Comparison of ENCODE assay signal across 10 cellular contexts in genomic region chr18:13585379-13586153, GRCh38.
DNase-seq lines count a peak whose midpoint lies in the region; ATAC-seq lines count a peak whose summit lies in the region.
"Had no signal": no experiment of that assay in that cellular context is flagged by ENCODE, and none has a peak within 500 bp of the region (broad histone marks: within the 10 kb centered on the region; RNA-seq: fewer than 3 reads in every experiment).

No MANE protein-coding gene starts in this region.

- H3K36me3 Mint-ChIP-seq in stimulated activated naive CD8-positive, alpha-beta T cell treated with anti-CD3 and anti-CD28 coated beads, Interleukin-15, Interleukin-2, amounts not matched to agents 100 ng/mL and 50 ng/mL, for 24 hours (ENCODE audit: low read depth), result peaks cover 15% of the 10 kb centered on the region
- peaks cover 27% of the 10 kb centered on the region for H3K36me3 Mint-ChIP-seq in activated T-helper 17 cell treated with anti-CD3 and anti-CD28 coated beads, Interleukin-2, amount 50 U/mL, for 72 hours (ENCODE audit: low read depth)

- peak overlapping the region; percentile 72 for H3K27ac Mint-ChIP-seq in stimulated activated naive CD8-positive, alpha-beta T cell treated with anti-CD3 and anti-CD28 coated beads, Interleukin-15, Interleukin-2, amounts not matched to agents 100 ng/mL and 50 ng/mL, for 24 hours
- H3K27ac Mint-ChIP-seq in stimulated activated naive CD8-positive, alpha-beta T cell treated with anti-CD3 and anti-CD28 coated beads, Interleukin-15, amount 100 ng/mL, for 72 hours, result no peak overlapping the region
- peak overlapping the region; percentile 86 for H3K27ac Mint-ChIP-seq in activated T-helper 17 cell treated with anti-CD3 and anti-CD28 coated beads, Interleukin-2, amount 50 U/mL, for 72 hours

- DNase-seq in stimulated activated naive CD8-positive, alpha-beta T cell treated with anti-CD3 and anti-CD28 coated beads, Interleukin-15, amount 100 ng/mL, for 72 hours, result no peak
- no peak for DNase-seq in cerebellar cortex (ENCODE audit: low spot score)
- DNase-seq in SHP77 (lab: John Stamatoyannopoulos, UW), result no peak
- DNase-seq in activated CD4-positive, alpha-beta T cell treated with anti-CD3 and anti-CD28 coated beads, Interleukin-2, amount 50 U/mL, for 1 hour, result no peak
- DNase-seq: activated CD4-positive, CD25-positive, alpha-beta regulatory T cell treated with anti-CD3 and anti-CD28 coated beads, Interleukin-2, amount 50 U/mL, for 72 hours had no signal

- peak overlapping the region; percentile 43 for H3K4me3 Mint-ChIP-seq in stimulated activated naive CD8-positive, alpha-beta T cell treated with anti-CD3 and anti-CD28 coated beads, Interleukin-15, Interleukin-2, amounts not matched to agents 100 ng/mL and 50 ng/mL, for 24 hours
- H3K4me3 Mint-ChIP-seq in stimulated activated naive CD8-positive, alpha-beta T cell treated with anti-CD3 and anti-CD28 coated beads, Interleukin-15, amount 100 ng/mL, for 72 hours, result no peak overlapping the region
- peak overlapping the region; percentile 71 for H3K4me3 Mint-ChIP-seq in activated T-helper 17 cell treated with anti-CD3 and anti-CD28 coated beads, Interleukin-2, amount 50 U/mL, for 72 hours

- H3K9me3 Mint-ChIP-seq in stimulated activated naive CD8-positive, alpha-beta T cell treated with anti-CD3 and anti-CD28 coated beads, Interleukin-15, Interleukin-2, amounts not matched to agents 100 ng/mL and 50 ng/mL, for 24 hours, result no peaks in the 10 kb centered on the region
- no peaks in the 10 kb centered on the region for H3K9me3 Mint-ChIP-seq in stimulated activated naive CD8-positive, alpha-beta T cell treated with anti-CD3 and anti-CD28 coated beads, Interleukin-15, amount 100 ng/mL, for 72 hours
- no peaks in the 10 kb centered on the region for H3K9me3 Mint-ChIP-seq in activated T-helper 17 cell treated with anti-CD3 and anti-CD28 coated beads, Interleukin-2, amount 50 U/mL, for 72 hours

- ATAC-seq in stimulated activated naive CD8-positive, alpha-beta T cell treated with anti-CD3 and anti-CD28 coated beads, Interleukin-15, amount 100 ng/mL, for 72 hours, result no peak
- ATAC-seq in HG03432 (IDR thresholded peaks at IDR 0.05; ENCODE audit: unreplicated experiment), result peak; percentile 51
- no peak for ATAC-seq in activated T-helper 17 cell treated with anti-CD3 and anti-CD28 coated beads, Interleukin-2, amount 50 U/mL, for 72 hours (replicated peaks)
- no peak for ATAC-seq in GM21737 (IDR thresholded peaks at IDR 0.05; ENCODE audit: unreplicated experiment)
- ATAC-seq: gastroesophageal sphincter had no signal

- H3K4me1 Mint-ChIP-seq in stimulated activated naive CD8-positive, alpha-beta T cell treated with anti-CD3 and anti-CD28 coated beads, Interleukin-15, Interleukin-2, amounts not matched to agents 100 ng/mL and 50 ng/mL, for 24 hours (ENCODE audit: low read depth), result peaks cover 68% of the 10 kb centered on the region
- peaks cover 75% of the 10 kb centered on the region for H3K4me1 Mint-ChIP-seq in stimulated activated naive CD8-positive, alpha-beta T cell treated with anti-CD3 and anti-CD28 coated beads, Interleukin-15, amount 100 ng/mL, for 72 hours
- H3K4me1 Mint-ChIP-seq in activated T-helper 17 cell treated with anti-CD3 and anti-CD28 coated beads, Interleukin-2, amount 50 U/mL, for 72 hours, result peaks cover 43% of the 10 kb centered on the region

- H3K27me3 Mint-ChIP-seq in stimulated activated naive CD8-positive, alpha-beta T cell treated with anti-CD3 and anti-CD28 coated beads, Interleukin-15, Interleukin-2, amounts not matched to agents 100 ng/mL and 50 ng/mL, for 24 hours, result no peaks in the 10 kb centered on the region
- H3K27me3 Mint-ChIP-seq in stimulated activated naive CD8-positive, alpha-beta T cell treated with anti-CD3 and anti-CD28 coated beads, Interleukin-15, amount 100 ng/mL, for 72 hours, result no peaks in the 10 kb centered on the region
- H3K27me3 Mint-ChIP-seq in activated T-helper 17 cell treated with anti-CD3 and anti-CD28 coated beads, Interleukin-2, amount 50 U/mL, for 72 hours, result no peaks in the 10 kb centered on the region

Comparison
In these comparisons a context has a peak if more than half of its experiments do, and no peak if none do; other contexts are left out.
1. H3K27ac Mint-ChIP-seq: peak in stimulated activated naive CD8-positive, alpha-beta T cell treated with anti-CD3 and anti-CD28 coated beads, Interleukin-15, Interleukin-2, amounts not matched to agents 100 ng/mL and 50 ng/mL, for 24 hours (single experiment) and activated T-helper 17 cell treated with anti-CD3 and anti-CD28 coated beads, Interleukin-2, amount 50 U/mL, for 72 hours (single experiment); none in stimulated activated naive CD8-positive, alpha-beta T cell treated with anti-CD3 and anti-CD28 coated beads, Interleukin-15, amount 100 ng/mL, for 72 hours (0 of 2).
2. H3K4me3 Mint-ChIP-seq: peak in stimulated activated naive CD8-positive, alpha-beta T cell treated with anti-CD3 and anti-CD28 coated beads, Interleukin-15, Interleukin-2, amounts not matched to agents 100 ng/mL and 50 ng/mL, for 24 hours (single experiment) and activated T-helper 17 cell treated with anti-CD3 and anti-CD28 coated beads, Interleukin-2, amount 50 U/mL, for 72 hours (single experiment); none in stimulated activated naive CD8-positive, alpha-beta T cell treated with anti-CD3 and anti-CD28 coated beads, Interleukin-15, amount 100 ng/mL, for 72 hours (0 of 2).